1 cellular context compared by ENCODE assay signal in genomic region chr19:10826236-10826635, GRCh38.
TF ChIP-seq lines count a peak whose summit lies in the region.

No MANE protein-coding gene starts in this region.

TF ChIP-seq in SK-N-SH, 30 proteins besides CTCF, POLR2A, EP300 and RAD21 (continued from another document):
- TF ChIP-seq PBX3 (IDR thresholded peaks at IDR 0.05) (no peak), FOSL2 (IDR thresholded peaks at IDR 0.05; ENCODE audit: borderline replicate concordance, low read depth) (no peak), IRF3 (IDR thresholded peaks at IDR 0.05; ENCODE audit: low read depth, low read length) (no peak), NRF1 (IDR thresholded peaks at IDR 0.05; ENCODE audit: low read depth, low read length) (no peak), RCOR1 (IDR thresholded peaks at IDR 0.05; ENCODE audit: low read length) (no peak), EZH2phosphoT487 (IDR thresholded peaks at IDR 0.05; ENCODE audit: borderline replicate concordance, low read depth) (no peak), REST (IDR thresholded peaks at IDR 0.05; ENCODE audit: low read depth, low read length) (no peak), NFIC (IDR thresholded peaks at IDR 0.05; ENCODE audit: borderline replicate concordance) (no peak), JUND (IDR thresholded peaks at IDR 0.05) (no peak), ZBTB33 (IDR thresholded peaks at IDR 0.05; ENCODE audit: borderline replicate concordance, low read depth) (no peak), USF2 (IDR thresholded peaks at IDR 0.05; ENCODE audit: borderline replicate concordance, low read depth, low read length) (no peak)
